8 cellular contexts compared by ENCODE assay signal in the genomic region with DNA sequence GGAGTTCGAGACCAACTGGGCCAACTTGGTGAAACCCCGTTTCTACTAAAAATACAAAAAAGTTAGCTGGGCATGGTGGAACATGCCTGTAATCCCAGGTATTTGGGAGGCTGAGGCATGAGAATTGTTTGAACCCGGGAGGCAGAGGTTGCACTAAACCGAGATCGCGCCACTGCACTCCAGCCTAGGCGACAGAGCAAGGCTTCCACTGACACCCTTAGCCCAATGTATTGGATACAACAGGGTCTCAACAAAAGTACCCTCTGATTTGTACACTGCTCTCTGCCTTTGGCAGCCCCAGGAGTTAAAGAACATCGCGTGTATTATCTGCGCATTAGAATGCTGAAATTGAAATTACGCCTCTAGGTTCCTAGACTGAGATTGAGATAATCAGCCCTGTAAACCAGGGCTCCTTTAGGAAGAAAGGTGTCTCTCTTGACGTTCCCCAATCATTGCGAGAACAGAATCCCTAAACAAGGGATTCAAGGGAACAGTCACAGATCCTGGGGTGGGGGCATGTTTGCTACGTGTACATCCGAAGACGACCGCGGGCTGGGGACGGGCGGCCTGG. TPM values are rescaled to one million over a fixed set of nuclear protein-coding genes. Genes with fewer than 3 reads are reported as not detected.
DNase-seq lines count a peak whose midpoint lies in the region; ATAC-seq, FAIRE-seq and TF ChIP-seq lines count a peak whose summit lies in the region.

No MANE protein-coding gene starts in this region.

- peak overlapping the region; percentile 77 for H3K4me2 ChIP-seq in parathyroid adenoma (ENCODE audit: low read length)

- H2AFZ ChIP-seq in parathyroid adenoma, result peak overlapping the region; percentile 89

- ATAC-seq in Panc1 (no peak), HG02623 (IDR thresholded peaks at IDR 0.05; ENCODE audit: unreplicated experiment) (no peak)

- H3K4me1 ChIP-seq in Panc1 (ENCODE audit: control insufficient read depth, insufficient read depth, low read length), result peaks cover 11% of the 10 kb centered on the region
- no peaks in the 10 kb centered on the region for H3K4me1 ChIP-seq in parathyroid adenoma

- FAIRE-seq in RCC 7860 (lab: Jason Lieb, UNC), result no peak

- no peaks in the 10 kb centered on the region for H3K79me2 ChIP-seq in parathyroid adenoma

- peaks cover 6% of the 10 kb centered on the region; the same call in 1 of the 2 replicates for H3K36me3 ChIP-seq in Panc1 (ENCODE audit: control insufficient read depth, insufficient read depth, low read length)
- H3K36me3 ChIP-seq in parathyroid adenoma (ENCODE audit: control insufficient read depth, insufficient read depth, low read length), result no peaks in the 10 kb centered on the region

- no peak for TF ChIP-seq CTCF in Panc1 (IDR thresholded peaks at IDR 0.05)
- TF ChIP-seq CTCF in epithelial cell of proximal tubule (conservative IDR thresholded peaks at IDR 0.05; ENCODE audit: low read depth, low read length), result no peak
- no peak for TF ChIP-seq CTCF in parathyroid adenoma (IDR thresholded peaks at IDR 0.05)

- BruUV-seq in Panc1 (replicated peaks; lab: Mats Ljungman, UMichigan), result no TSS peak

- no peaks in the 10 kb centered on the region for H3K9me3 ChIP-seq in Panc1 (ENCODE audit: control insufficient read depth, insufficient read depth, low read depth, low read length)
- H3K9me3 ChIP-seq in parathyroid adenoma (ENCODE audit: control insufficient read depth, low read length), result no peaks in the 10 kb centered on the region

- POLR2A ChIA-PET in Panc1 (lab: Charles Lee), result no interaction called here

- H3K9ac ChIP-seq in parathyroid adenoma, result peak overlapping the region; percentile 3

- H3K27ac ChIP-seq in Panc1 (ENCODE audit: low read length) (peak overlapping the region; percentile 81), parathyroid adenoma (peak overlapping the region; percentile 79)

- H3K27me3 ChIP-seq in Panc1 (ENCODE audit: control insufficient read depth, insufficient read depth, low read length) (no peaks in the 10 kb centered on the region), parathyroid adenoma (ENCODE audit: control insufficient read depth, insufficient read depth, low read length) (no peaks in the 10 kb centered on the region)

- DNase-seq in stimulated activated CD4-positive, alpha-beta T cell treated with anti-CD3 and anti-CD28 coated beads, Interleukin-15, amount 100 ng/mL, for 24 hours, result peak; percentile 7
- no peak for DNase-seq in stimulated activated CD4-positive, alpha-beta T cell treated with anti-CD3 and anti-CD28 coated beads, Interleukin-2, amount 100 ng/mL, for 48 hours
- DNase-seq in Panc1 (ENCODE audit: low read depth, low spot score) (no peak), epithelial cell of proximal tubule (ENCODE audit: low read depth) (no peak), RCC 7860 (ENCODE audit: low spot score) (no peak), glomerular visceral epithelial cell (ENCODE audit: extremely low spot score) (no peak)

- intact Hi-C loops in Panc1 (cut with micrococcal nuclease; ENCODE audit: unreplicated experiment), result loop anchor here (10.0 kb wide), 1 partner anchor 121 kb away; no protein-coding TSS in a partner anchor

- CTCF ChIA-PET in Panc1 (lab: Charles Lee), result no interaction called here

- H3K4me3 ChIP-seq in Panc1 (ENCODE audit: low read depth in 2 of 2, low read length in 2 of 2), result peak overlapping the region; percentile 74 to 86
- H3K4me3 ChIP-seq in epithelial cell of proximal tubule (ENCODE audit: low read depth, low read length), result peak overlapping the region; percentile 88
- peak overlapping the region; percentile 89 for H3K4me3 ChIP-seq in parathyroid adenoma (ENCODE audit: low read depth, low read length)

- in situ Hi-C loops in Panc1 (cut with HindIII; ENCODE audit: low pct_unique_long_range_greater_than_20kb, low sequenced_read_pairs), result no loop called here

RNA-seq across cellular contexts. Expression of a gene that starts 21.9 kb away (rescaled TPM):
- total RNA-seq in Panc1 (2021; ENCODE audit: unreplicated experiment) (122 TPM), epithelial cell of proximal tubule (105 and 188 TPM in 2 replicates)
- 57.6 TPM for polyA plus RNA-seq in Panc1 (2012; ENCODE audit: insufficient read length)
